Comparison of ENCODE assay signal across 18 cellular contexts in genomic region chr1:15934211-15935055, GRCh38.
"Had no signal": no experiment of that assay in that cellular context is flagged by ENCODE, and none has a peak within 500 bp of the region (broad histone marks: within the 10 kb centered on the region; RNA-seq: fewer than 3 reads in every experiment).

No MANE protein-coding gene starts in this region.

- DNase-seq: activated CD8-positive, alpha-beta memory T cell treated with anti-CD3 and anti-CD28 coated beads, Interleukin-2, amount 50 U/mL, for 4 hours; activated naive CD8-positive, alpha-beta T cell treated with anti-CD3 and anti-CD28 coated beads, Interleukin-2, amount 10 ng/mL, durations not matched to agents 7 days and 5 days; aorta; immature natural killer cell; left colon; mammary epithelial cell; occipital lobe; psoas muscle; stimulated activated CD4-positive, alpha-beta T cell treated with anti-CD3 and anti-CD28 coated beads, Interleukin-12 subunit alpha, Interleukin-12 subunit beta, amount 100 ng/mL, for 4 hours; stimulated activated naive CD8-positive, alpha-beta T cell treated with anti-CD3 and anti-CD28 coated beads, Interleukin-15, amount 100 ng/mL, for 72 hours; SW 1271 had no signal

- H3K4me3 ChIP-seq: breast epithelium, esophagus muscularis mucosa, psoas muscle, thoracic aorta had no signal

- H3K4me3 Mint-ChIP-seq: activated naive CD8-positive, alpha-beta T cell treated with anti-CD3 and anti-CD28 coated beads, Interleukin-2, amount 10 ng/mL, durations not matched to agents 7 days and 5 days; immature natural killer cell; natural killer cell treated with Interleukin-12 subunit alpha and Interleukin-12 subunit beta and Interleukin-15 and Interleukin-18, amount 100 ng/mL, for 72 hours; T-helper 2 cell treated with Interferon-gamma antibody and Interleukin-4, amounts not matched to agents 5 μg/mL and 100 μg/mL, for 36 hours had no signal

- H3K27me3 ChIP-seq: breast epithelium, esophagus muscularis mucosa had no signal

- H3K27ac Mint-ChIP-seq: activated naive CD8-positive, alpha-beta T cell treated with anti-CD3 and anti-CD28 coated beads, Interleukin-2, amount 10 ng/mL, durations not matched to agents 7 days and 5 days; activated T-helper 2 cell treated with anti-CD3 and anti-CD28 coated beads, Interferon-gamma antibody, Interleukin-2, Interleukin-4, amounts not matched to agents 10 μg/mL and 5 μg/mL and 100 μg/mL, durations not matched to agents 14 hours and 24 hours and 36 hours; T-helper 2 cell treated with Interferon-gamma antibody and Interleukin-4, amounts not matched to agents 5 μg/mL and 100 μg/mL, for 36 hours had no signal

- H3K27me3 Mint-ChIP-seq: activated naive CD8-positive, alpha-beta T cell treated with anti-CD3 and anti-CD28 coated beads, Interleukin-2, amount 10 ng/mL, durations not matched to agents 7 days and 5 days; natural killer cell treated with Interleukin-12 subunit alpha and Interleukin-12 subunit beta and Interleukin-15 and Interleukin-18, amount 100 ng/mL, for 72 hours; stimulated activated naive CD8-positive, alpha-beta T cell treated with anti-CD3 and anti-CD28 coated beads, Interleukin-15, amount 100 ng/mL, for 72 hours had no signal

- H3K4me1 Mint-ChIP-seq: immature natural killer cell had no signal

- H3K27ac ChIP-seq: breast epithelium, esophagus muscularis mucosa, psoas muscle, thoracic aorta had no signal

- H3K4me1 ChIP-seq: psoas muscle had no signal

- ATAC-seq: activated CD4-positive, CD25-positive, alpha-beta regulatory T cell treated with anti-CD3 and anti-CD28 coated beads, Interleukin-2, amount 50 U/mL, for 24 hours; left colon; stimulated activated naive CD8-positive, alpha-beta T cell treated with anti-CD3 and anti-CD28 coated beads, Interleukin-15, amount 100 ng/mL, for 72 hours had no signal

- H3K9me3 ChIP-seq: breast epithelium, esophagus muscularis mucosa, psoas muscle, thoracic aorta had no signal

- H3K9me3 Mint-ChIP-seq: activated naive CD8-positive, alpha-beta T cell treated with anti-CD3 and anti-CD28 coated beads, Interleukin-2, amount 10 ng/mL, durations not matched to agents 7 days and 5 days; activated T-helper 2 cell treated with anti-CD3 and anti-CD28 coated beads, Interferon-gamma antibody, Interleukin-2, Interleukin-4, amounts not matched to agents 10 μg/mL and 5 μg/mL and 100 μg/mL, durations not matched to agents 14 hours and 24 hours and 36 hours; immature natural killer cell; natural killer cell treated with Interleukin-12 subunit alpha and Interleukin-12 subunit beta and Interleukin-15 and Interleukin-18, amount 100 ng/mL, for 72 hours; stimulated activated naive CD8-positive, alpha-beta T cell treated with anti-CD3 and anti-CD28 coated beads, Interleukin-15, amount 100 ng/mL, for 72 hours; T-helper 2 cell treated with Interferon-gamma antibody and Interleukin-4, amounts not matched to agents 5 μg/mL and 100 μg/mL, for 36 hours had no signal
